ENCODE assay signal across 8 cellular contexts in the genomic region with DNA sequence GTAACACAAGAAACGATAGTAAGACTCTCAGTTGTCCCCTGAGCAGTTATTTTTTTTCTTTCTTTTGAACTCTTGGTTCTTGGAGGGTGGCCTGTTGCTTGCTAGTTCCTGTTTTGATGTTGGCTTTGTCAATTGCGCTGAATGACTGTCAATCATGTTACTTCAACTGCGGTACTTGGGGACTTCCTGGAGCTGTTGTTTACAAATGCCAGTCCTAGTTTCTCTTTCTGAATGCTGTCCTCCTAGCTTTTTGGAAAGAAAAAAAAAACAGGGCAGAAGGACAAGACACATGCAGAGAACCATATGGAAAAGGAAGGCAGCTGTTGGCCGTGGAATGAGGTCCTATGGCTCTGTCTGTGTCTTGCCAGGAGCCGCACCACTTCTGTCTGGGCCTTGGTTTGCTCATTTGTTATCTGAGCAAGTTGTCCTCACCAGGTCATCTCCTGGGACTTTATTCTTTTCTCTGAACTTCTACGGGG. TPM values are rescaled to one million over a fixed set of nuclear protein-coding genes. Genes with fewer than 3 reads are reported as not detected.
DNase-seq lines count a peak whose midpoint lies in the region; ATAC-seq and TF ChIP-seq lines count a peak whose summit lies in the region.

No MANE protein-coding gene starts in this region.

- 99% methylated on average over 6 of the region's 6 CpGs for WGBS in mammary epithelial cell (ENCODE audit: low coverage, missing lambda C conversion rate)

- CTCF ChIA-PET in mammary epithelial cell (lab: Charles Lee; ENCODE audit: low non-redundant PET), result no interaction called here

- no peaks in the 10 kb centered on the region for H3K9me2 ChIP-seq in OCI-LY1 (ENCODE audit: low read depth, low read length)

- H3K27ac ChIP-seq in OCI-LY1 (ENCODE audit: low read depth, low read length, poor library complexity, severe bottlenecking), result peak overlapping the region; percentile 98
- H3K27ac ChIP-seq in mammary epithelial cell (ENCODE audit: insufficient read depth, low read depth, low read length), result peak overlapping the region; percentile 85

- peak; percentile 60 for ATAC-seq in HG02885 (IDR thresholded peaks at IDR 0.05; ENCODE audit: poor library complexity, unreplicated experiment)

- dilution Hi-C loops in mammary epithelial cell (cut with HindIII; ENCODE audit: low sequenced_read_pairs), result loop anchor here (25.0 kb wide), 1 partner anchor 527 kb away; no protein-coding TSS in a partner anchor

- in situ Hi-C loops in mammary epithelial cell (cut with MboI; ENCODE audit: low sequenced_read_pairs in 2 of 2), result loop anchor here in 1 of 2 donors (25.0 kb wide), 1 partner anchor 552 kb away; a partner anchor contains a TSS

- peaks cover 10% of the 10 kb centered on the region; the same call in 1 of the 2 replicates for H3F3A ChIP-seq in OCI-LY1 (ENCODE audit: insufficient read depth, low read length)

- intact Hi-C loops in mammary epithelial cell (cut with micrococcal nuclease), result no loop called here

- no peaks in the 10 kb centered on the region for H3K36me3 ChIP-seq in OCI-LY1 (ENCODE audit: insufficient read depth, low read length)
- H3K36me3 ChIP-seq in mammary epithelial cell (ENCODE audit: insufficient read depth, low read length), result no peaks in the 10 kb centered on the region
- H3K36me3 ChIP-seq in mucosa of stomach (ENCODE audit: control insufficient read depth, insufficient read depth, low read length), result no peaks in the 10 kb centered on the region

- H3K4me2 ChIP-seq in OCI-LY1 (ENCODE audit: low read length) (peak overlapping the region; percentile 66), mammary epithelial cell (ENCODE audit: insufficient read depth, low read depth, low read length) (no peak overlapping the region)

- no TSS peak for BruUV-seq in mammary epithelial cell (replicated peaks; lab: Mats Ljungman, UMichigan)

- H3K79me2 ChIP-seq in OCI-LY1 (ENCODE audit: insufficient read depth, low read length) (no peaks in the 10 kb centered on the region), mammary epithelial cell (ENCODE audit: insufficient read depth, low read length) (no peaks in the 10 kb centered on the region)

- H2AFZ ChIP-seq in OCI-LY1 (ENCODE audit: low read length), result 0 out of 2 replicates have a peak overlapping the region, but pooled peaks have one; percentile 26
- peak overlapping the region; percentile 25 for H2AFZ ChIP-seq in mammary epithelial cell (ENCODE audit: low read depth, low read length)

- peak overlapping the region; percentile 62 for H3K9ac ChIP-seq in OCI-LY1 (ENCODE audit: low read length)
- H3K9ac ChIP-seq in mammary epithelial cell (ENCODE audit: insufficient read depth, low read length), result no peak overlapping the region
- H3K9ac ChIP-seq in mucosa of stomach (ENCODE audit: low read length), result peak overlapping the region; percentile 32

- H3K4me3 ChIP-seq in OCI-LY1 (ENCODE audit: low read depth, low read length, poor library complexity, severe bottlenecking), result peak overlapping the region; percentile 35
- no peak overlapping the region for H3K4me3 ChIP-seq in mammary epithelial cell (replicated peaks in 1 of 3; ENCODE audit: insufficient read depth in 1 of 3, low read depth in 2 of 3, low read length in 3 of 3)
- H3K4me3 ChIP-seq in mucosa of stomach (ENCODE audit: low read length), result no peak overlapping the region

- H4K20me1 ChIP-seq in OCI-LY1 (ENCODE audit: insufficient read depth, low read length), result no peaks in the 10 kb centered on the region
- H4K20me1 ChIP-seq in mammary epithelial cell (ENCODE audit: insufficient read depth, low read length), result no peaks in the 10 kb centered on the region

- H3K27me3 ChIP-seq in OCI-LY1 (ENCODE audit: insufficient read depth, low read length) (no peaks in the 10 kb centered on the region), mammary epithelial cell (ENCODE audit: insufficient read depth, low read length) (no peaks in the 10 kb centered on the region), mucosa of stomach (ENCODE audit: control insufficient read depth, insufficient read depth, low read length) (no peaks in the 10 kb centered on the region)

- H3K4me1 ChIP-seq in OCI-LY1 (ENCODE audit: insufficient read depth, low read length, severe bottlenecking) (peaks cover 95% of the 10 kb centered on the region), mammary epithelial cell (ENCODE audit: insufficient read depth, low read length) (peaks cover 46% of the 10 kb centered on the region), mucosa of stomach (ENCODE audit: control insufficient read depth, insufficient read depth, low read length) (peaks cover 61% of the 10 kb centered on the region)

- no peak for TF ChIP-seq CTCF in OCI-LY1 (IDR thresholded peaks at IDR 0.05; ENCODE audit: low read length)
- TF ChIP-seq CTCF in mammary epithelial cell (conservative IDR thresholded peaks at IDR 0.05 in 1 of 2, IDR thresholded peaks at IDR 0.05 in 1 of 2; ENCODE audit: extremely low read depth in 1 of 2, insufficient read depth in 1 of 2, low read depth in 1 of 2, low read length in 2 of 2), result no peak

- DNase-seq in activated CD4-positive, alpha-beta T cell treated with anti-CD3 and anti-CD28 coated beads for 4 hours, result peak; percentile 36 to 51
- DNase-seq in activated CD4-positive, alpha-beta T cell treated with anti-CD3 and anti-CD28 coated beads, Interleukin-2, amount 50 U/mL, for 48 hours, result no peak
- DNase-seq in mammary epithelial cell, result no peak
- no peak for DNase-seq in NCI-H82 (lab: John Stamatoyannopoulos, UW)
- no peak for DNase-seq in GM19240 (ENCODE audit: insufficient read length, low spot score)

- H3K9me3 ChIP-seq in OCI-LY1 (ENCODE audit: low read length), result no peaks in the 10 kb centered on the region
- no peaks in the 10 kb centered on the region for H3K9me3 ChIP-seq in mammary epithelial cell (replicated peaks; ENCODE audit: insufficient read depth, low read length)
- H3K9me3 ChIP-seq in mucosa of stomach (ENCODE audit: control insufficient read depth, low read length), result no peaks in the 10 kb centered on the region

RNA-seq across cellular contexts. Expression of a gene that starts 7.0 kb away (rescaled TPM):
- total RNA-seq in mammary epithelial cell, result 100 to 1,000 TPM; 123 to 133 TPM
- 47.0 TPM for polyA plus RNA-seq in mammary epithelial cell
- 80.5 TPM for polyA minus RNA-seq in mammary epithelial cell

RNA-seq across cellular contexts. Expression of a gene that starts 54.3 kb away (rescaled TPM):
- total RNA-seq in mammary epithelial cell, result 10 to 100 TPM in 1 of 2 donors, 1 to 10 TPM in 1; 9.3 to 25.0 TPM
- 10.1 TPM for polyA plus RNA-seq in mammary epithelial cell
- not detected for polyA minus RNA-seq in mammary epithelial cell

RNA-seq across cellular contexts. Expression of a gene that starts 54.7 kb away (rescaled TPM):
- 10 to 100 TPM; 51.1 to 59.0 TPM for total RNA-seq in mammary epithelial cell
- polyA plus RNA-seq in mammary epithelial cell, result 11.9 TPM
- 27.4 TPM for polyA minus RNA-seq in mammary epithelial cell

Comparison
In these comparisons a context has a peak if more than half of its experiments do, and no peak if none do; other contexts are left out.
1. DNase-seq: peak in activated CD4-positive, alpha-beta T cell treated with anti-CD3 and anti-CD28 coated beads for 4 hours (2 of 2); none in activated CD4-positive, alpha-beta T cell treated with anti-CD3 and anti-CD28 coated beads, Interleukin-2, amount 50 U/mL, for 48 hours (0 of 2), mammary epithelial cell (single experiment), NCI-H82 (single experiment) and GM19240 (single experiment).